Comparison of ENCODE assay signal across 1 cellular context in the genomic region with DNA sequence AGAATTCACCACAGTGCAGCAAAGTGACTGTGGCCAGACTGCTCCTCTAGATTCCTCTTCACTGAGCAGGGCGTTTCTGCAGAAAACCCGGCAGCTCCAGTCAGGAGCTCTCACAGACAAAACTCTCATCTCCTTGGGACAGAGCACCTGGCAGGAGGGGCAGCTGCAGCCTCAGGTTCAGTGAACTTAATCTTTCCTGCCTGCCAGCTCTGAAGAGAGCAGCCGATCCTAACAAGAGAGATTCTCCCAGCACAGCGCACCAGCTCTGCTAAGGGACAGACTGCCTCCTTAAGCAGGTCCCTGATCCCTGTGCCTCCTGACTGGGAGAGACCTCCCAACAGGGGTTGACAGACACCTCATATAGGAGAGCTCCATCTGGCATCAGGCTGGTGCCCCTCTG.
TF ChIP-seq lines count a peak whose summit lies in the region.

No MANE protein-coding gene starts in this region.

TF ChIP-seq in WTC11, 78 proteins besides CTCF, POLR2A, EP300 and RAD21 (continued from another document):
- no peak for TF ChIP-seq FOXP1 (CRISPR knock-in tag; IDR thresholded peaks at IDR 0.05; ENCODE audit: borderline replicate concordance)
- TF ChIP-seq, protein P1, sequence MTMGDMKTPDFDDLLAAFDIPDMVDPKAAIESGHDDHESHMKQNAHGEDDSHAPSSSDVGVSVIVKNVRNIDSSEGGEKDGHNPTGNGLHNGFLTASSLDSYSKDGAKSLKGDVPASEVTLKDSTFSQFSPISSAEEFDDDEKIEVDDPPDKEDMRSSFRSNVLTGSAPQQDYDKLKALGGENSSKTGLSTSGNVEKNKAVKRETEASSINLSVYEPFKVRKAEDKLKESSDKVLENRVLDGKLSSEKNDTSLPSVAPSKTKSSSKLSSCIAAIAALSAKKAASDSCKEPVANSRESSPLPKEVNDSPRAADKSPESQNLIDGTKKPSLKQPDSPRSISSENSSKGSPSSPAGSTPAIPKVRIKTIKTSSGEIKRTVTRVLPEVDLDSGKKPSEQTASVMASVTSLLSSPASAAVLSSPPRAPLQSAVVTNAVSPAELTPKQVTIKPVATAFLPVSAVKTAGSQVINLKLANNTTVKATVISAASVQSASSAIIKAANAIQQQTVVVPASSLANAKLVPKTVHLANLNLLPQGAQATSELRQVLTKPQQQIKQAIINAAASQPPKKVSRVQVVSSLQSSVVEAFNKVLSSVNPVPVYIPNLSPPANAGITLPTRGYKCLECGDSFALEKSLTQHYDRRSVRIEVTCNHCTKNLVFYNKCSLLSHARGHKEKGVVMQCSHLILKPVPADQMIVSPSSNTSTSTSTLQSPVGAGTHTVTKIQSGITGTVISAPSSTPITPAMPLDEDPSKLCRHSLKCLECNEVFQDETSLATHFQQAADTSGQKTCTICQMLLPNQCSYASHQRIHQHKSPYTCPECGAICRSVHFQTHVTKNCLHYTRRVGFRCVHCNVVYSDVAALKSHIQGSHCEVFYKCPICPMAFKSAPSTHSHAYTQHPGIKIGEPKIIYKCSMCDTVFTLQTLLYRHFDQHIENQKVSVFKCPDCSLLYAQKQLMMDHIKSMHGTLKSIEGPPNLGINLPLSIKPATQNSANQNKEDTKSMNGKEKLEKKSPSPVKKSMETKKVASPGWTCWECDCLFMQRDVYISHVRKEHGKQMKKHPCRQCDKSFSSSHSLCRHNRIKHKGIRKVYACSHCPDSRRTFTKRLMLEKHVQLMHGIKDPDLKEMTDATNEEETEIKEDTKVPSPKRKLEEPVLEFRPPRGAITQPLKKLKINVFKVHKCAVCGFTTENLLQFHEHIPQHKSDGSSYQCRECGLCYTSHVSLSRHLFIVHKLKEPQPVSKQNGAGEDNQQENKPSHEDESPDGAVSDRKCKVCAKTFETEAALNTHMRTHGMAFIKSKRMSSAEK (CRISPR knock-in tag; IDR thresholded peaks at IDR 0.05; ENCODE audit: borderline replicate concordance) = no peak
